In genomic region chr12:93571854-93572711, GRCh38 we compare ENCODE assay signal across 8 cellular contexts. TPM values are rescaled to one million over a fixed set of nuclear protein-coding genes. Genes with fewer than 3 reads are reported as not detected.
A peak's percentile ranks its signal among the peaks of the same experiment; 100 is the strongest.
DNase-seq lines count a peak whose midpoint lies in the region; ATAC-seq and TF ChIP-seq lines count a peak whose summit lies in the region.

TSS of gene SOCS2 (plus strand) at chr12:93572675. CDS start at chr12:93572898, 223 bp downstream.

- no peak within 1 kb of the TSS for H3K9ac ChIP-seq in SU-DHL-6 (ENCODE audit: low read length)

- H4K20me1 ChIP-seq in SU-DHL-6 (ENCODE audit: low read depth, low read length), result no peaks in the 10 kb centered on the region

- H3K79me2 ChIP-seq in SU-DHL-6 (ENCODE audit: insufficient read depth, low read length), result no peaks in the 10 kb centered on the region

- TF ChIP-seq CTCF in SU-DHL-6 (IDR thresholded peaks at IDR 0.05; ENCODE audit: insufficient read depth, low read length, poor library complexity, severe bottlenecking) (no peak), breast epithelium (IDR thresholded peaks at IDR 0.05) (no peak)

- H3K4me1 ChIP-seq in breast epithelium, result no peaks in the 10 kb centered on the region

- no peak for TF ChIP-seq POLR2A in breast epithelium (IDR thresholded peaks at IDR 0.05)

- H3K27me3 ChIP-seq in SU-DHL-6 (ENCODE audit: low read length), result no peaks in the 10 kb centered on the region
- no peaks in the 10 kb centered on the region for H3K27me3 ChIP-seq in breast epithelium

- no peak within 1 kb of the TSS for H2AFZ ChIP-seq in SU-DHL-6 (ENCODE audit: low read depth, low read length, severe bottlenecking)

- no peaks in the 10 kb centered on the region for H3K9me2 ChIP-seq in SU-DHL-6 (replicated peaks; ENCODE audit: insufficient read depth, low read length)

- H3K4me3 ChIP-seq in SU-DHL-6 (ENCODE audit: insufficient read depth, low read length, poor library complexity, severe bottlenecking) (no peak within 1 kb of the TSS), breast epithelium (peak within 1 kb of the TSS; percentile 69 to 89 (median 81))

- H3K4me2 ChIP-seq in SU-DHL-6 (ENCODE audit: low read depth, low read length, poor library complexity, severe bottlenecking), result peak within 1 kb of the TSS; percentile 41

- DNase-seq in D341Med (ENCODE audit: low spot score) (peak; percentile 79), breast epithelium (ENCODE audit: low spot score in 2 of 2) (no peak), iris pigment epithelial cell (ENCODE audit: low read depth) (peak; percentile 31)
- DNase-seq in stimulated activated CD4-positive, alpha-beta T cell treated with anti-CD3 and anti-CD28 coated beads, Interleukin-12 subunit alpha, Interleukin-12 subunit beta, amount 100 ng/mL, for 48 hours (ENCODE audit: low read depth in 2 of 3, low spot score in 1 of 3), result peak in 2 of 3 donors; percentile 3 to 9

- no peaks in the 10 kb centered on the region for H3F3A ChIP-seq in SU-DHL-6 (ENCODE audit: insufficient read depth)

- peak; percentile 3 for ATAC-seq in HG02840 (IDR thresholded peaks at IDR 0.05; ENCODE audit: low FRiP score, unreplicated experiment)
- ATAC-seq in GM18870 (IDR thresholded peaks at IDR 0.05; ENCODE audit: unreplicated experiment), result no peak
- ATAC-seq in GM19324 (IDR thresholded peaks at IDR 0.05; ENCODE audit: low FRiP score, unreplicated experiment), result no peak

- H3K9me3 ChIP-seq in SU-DHL-6 (ENCODE audit: insufficient read depth, low read length) (no peaks in the 10 kb centered on the region), breast epithelium (no peaks in the 10 kb centered on the region)

- H3K27ac ChIP-seq in SU-DHL-6 (ENCODE audit: low read depth, low read length) (no peak within 1 kb of the TSS), breast epithelium (peak within 1 kb of the TSS; percentile 90 to 93)

- H3K36me3 ChIP-seq in SU-DHL-6 (ENCODE audit: low read length), result no peaks in the 10 kb centered on the region
- peaks cover 5% of the 10 kb centered on the region for H3K36me3 ChIP-seq in breast epithelium

- intact Hi-C loops in breast epithelium (cut with DNase I; ENCODE audit: low total_unique reads), result no loop called here

RNA-seq across cellular contexts. Expression of gene SOCS2, which starts in this region (rescaled TPM):
- total RNA-seq in breast epithelium, result 10 to 100 TPM; 29.0 to 59.4 (median 59.0) TPM

Comparison
In these comparisons a context has a peak if more than half of its experiments do, and no peak if none do; other contexts are left out.
1. DNase-seq: peak in D341Med (single experiment), iris pigment epithelial cell (single experiment) and stimulated activated CD4-positive, alpha-beta T cell treated with anti-CD3 and anti-CD28 coated beads, Interleukin-12 subunit alpha, Interleukin-12 subunit beta, amount 100 ng/mL, for 48 hours (2 of 3); none in breast epithelium (0 of 2).